Comparison of ENCODE assay signal across 24 cellular contexts in genomic region chr20:60470366-60470765, GRCh38.
"Had no signal": no experiment of that assay in that cellular context is flagged by ENCODE, and none has a peak within 500 bp of the region (broad histone marks: within the 10 kb centered on the region; RNA-seq: fewer than 3 reads in every experiment).

No MANE protein-coding gene starts in this region.

- H3K36me3 Mint-ChIP-seq: memory B cell; naive thymus-derived CD4-positive, alpha-beta T cell had no signal

- H3K4me3 Mint-ChIP-seq: dendritic cell treated with granulocyte-macrophage colony-stimulating factor and Interleukin-4, amounts not matched to agents 40 ng/mL and 50 ng/mL, for 4 days; memory B cell; naive thymus-derived CD4-positive, alpha-beta T cell had no signal

- H3K36me3 ChIP-seq: colonic mucosa, esophagus squamous epithelium, gastrocnemius medialis, heart right ventricle, left lung, lower lobe of right lung had no signal

- H3K9me3 Mint-ChIP-seq: dendritic cell treated with granulocyte-macrophage colony-stimulating factor and Interleukin-4, amounts not matched to agents 40 ng/mL and 50 ng/mL, for 4 days; memory B cell had no signal

- H3K27me3 ChIP-seq: colonic mucosa, esophagus squamous epithelium, left lung had no signal

- H3K27ac ChIP-seq: colonic mucosa, epithelial cell of prostate, esophagus squamous epithelium, gastrocnemius medialis, heart right ventricle, left lung, lower lobe of right lung had no signal

- H3K4me1 Mint-ChIP-seq: memory B cell; naive thymus-derived CD4-positive, alpha-beta T cell had no signal

- H3K4me1 ChIP-seq: colonic mucosa, esophagus squamous epithelium, gastrocnemius medialis, heart right ventricle, left lung, lower lobe of right lung had no signal

- H3K27ac Mint-ChIP-seq: dendritic cell treated with granulocyte-macrophage colony-stimulating factor and Interleukin-4, amounts not matched to agents 40 ng/mL and 50 ng/mL, for 4 days; memory B cell; naive thymus-derived CD4-positive, alpha-beta T cell had no signal

- H3K27me3 Mint-ChIP-seq: memory B cell had no signal

- ATAC-seq: esophagus mucosa; gastrocnemius medialis; heart right ventricle; left cardiac atrium; left lung; left ventricle myocardium superior; lower lobe of right lung; naive thymus-derived CD4-positive, alpha-beta T cell had no signal

- H3K4me3 ChIP-seq: colonic mucosa, esophagus squamous epithelium, gastrocnemius medialis, heart right ventricle, left lung, lower lobe of right lung had no signal

- DNase-seq: colonic mucosa; cortex of kidney; effector CD4-positive, alpha-beta T cell; effector memory CD4-positive, alpha-beta T cell; erythroblast; esophagus squamous epithelium; foreskin fibroblast; foreskin melanocyte; gastrocnemius medialis; glutamatergic neuron; heart right ventricle; hippocampal formation; left cardiac atrium; left lung; left ventricle myocardium superior; lower lobe of right lung; mammary epithelial cell; mesendoderm; midbrain; naive thymus-derived CD4-positive, alpha-beta T cell had no signal

- H3K9me3 ChIP-seq: colonic mucosa, esophagus squamous epithelium, gastrocnemius medialis, heart right ventricle, left lung, lower lobe of right lung had no signal
